Comparison of ENCODE assay signal across 8 cellular contexts in genomic region chr3:113212155-113212844, GRCh38. TPM values are rescaled to one million over a fixed set of nuclear protein-coding genes. Genes with fewer than 3 reads are reported as not detected.
DNase-seq lines count a peak whose midpoint lies in the region; ATAC-seq and TF ChIP-seq lines count a peak whose summit lies in the region.

No MANE protein-coding gene starts in this region.

- H3K27ac ChIP-seq in OCI-LY3 (ENCODE audit: low read length), result no peak overlapping the region

- no peaks in the 10 kb centered on the region for H3K9me3 ChIP-seq in OCI-LY3 (ENCODE audit: insufficient read depth, low read length)
- H3K9me3 ChIP-seq in mucosa of descending colon, result no peaks in the 10 kb centered on the region

- H3K4me3 Mint-ChIP-seq in activated CD4-positive, alpha-beta T cell treated with anti-CD3 and anti-CD28 coated beads for 36 hours, result peak overlapping the region; percentile 59

- no peaks in the 10 kb centered on the region for H3K9me3 Mint-ChIP-seq in activated CD4-positive, alpha-beta T cell treated with anti-CD3 and anti-CD28 coated beads for 36 hours (ENCODE audit: low read depth)

- H2AFZ ChIP-seq in OCI-LY3 (ENCODE audit: low read depth, low read length), result no peak overlapping the region

- H3K27ac Mint-ChIP-seq in activated CD4-positive, alpha-beta T cell treated with anti-CD3 and anti-CD28 coated beads for 36 hours, result peak overlapping the region; percentile 15

- H3K27me3 Mint-ChIP-seq in activated CD4-positive, alpha-beta T cell treated with anti-CD3 and anti-CD28 coated beads for 36 hours, result peaks cover 71% of the 10 kb centered on the region

- H4K20me1 ChIP-seq in OCI-LY3 (ENCODE audit: insufficient read depth, low read length), result no peaks in the 10 kb centered on the region

- H3K4me3 ChIP-seq in OCI-LY3 (ENCODE audit: low read length) (peak overlapping the region; percentile 70), mucosa of descending colon (peak overlapping the region; percentile 11)

- no peaks in the 10 kb centered on the region for H3K36me3 Mint-ChIP-seq in activated CD4-positive, alpha-beta T cell treated with anti-CD3 and anti-CD28 coated beads for 36 hours (ENCODE audit: low read depth)

- peaks cover 13% of the 10 kb centered on the region for H3K4me1 Mint-ChIP-seq in activated CD4-positive, alpha-beta T cell treated with anti-CD3 and anti-CD28 coated beads for 36 hours

- intact Hi-C loops in activated CD4-positive, alpha-beta T cell treated with anti-CD3 and anti-CD28 coated beads for 36 hours (cut with DNase I, micrococcal nuclease), result no loop called here
- intact Hi-C loops in mucosa of descending colon (cut with DNase I, micrococcal nuclease), result loop anchor here in 1 of 2 donors (10.0 kb wide), 2 partner anchors 63 to 67 kb away; no protein-coding TSS in a partner anchor

- H3K27me3 ChIP-seq in OCI-LY3 (ENCODE audit: low read depth, low read length), result no peaks in the 10 kb centered on the region

- peak; percentile 67 for ATAC-seq in activated CD4-positive, alpha-beta T cell treated with anti-CD3 and anti-CD28 coated beads for 36 hours
- peak; percentile 6 for ATAC-seq in mucosa of descending colon
- no peak for ATAC-seq in GM19463 (IDR thresholded peaks at IDR 0.05; ENCODE audit: unreplicated experiment)

- no peaks in the 10 kb centered on the region for H3K79me2 ChIP-seq in OCI-LY3 (ENCODE audit: low read length)

- H3K9ac ChIP-seq in OCI-LY3 (ENCODE audit: low read length), result no peak overlapping the region

- CTCF ChIA-PET in activated CD4-positive, alpha-beta T cell treated with anti-CD3 and anti-CD28 coated beads for 36 hours (lab: Charles Lee), result interaction anchor here (1.3 kb wide), 1 partner anchor 116 kb away, joined by 5 read pairs; no protein-coding TSS in a partner anchor

- TF ChIP-seq CTCF in OCI-LY3 (IDR thresholded peaks at IDR 0.05; ENCODE audit: low read depth, low read length) (no peak), mucosa of descending colon (IDR thresholded peaks at IDR 0.05) (no peak)

- H3K4me1 ChIP-seq in OCI-LY3 (ENCODE audit: low read length) (no peaks in the 10 kb centered on the region), mucosa of descending colon (ENCODE audit: low read depth) (peaks cover 4% of the 10 kb centered on the region)

- POLR2A ChIA-PET in activated CD4-positive, alpha-beta T cell treated with anti-CD3 and anti-CD28 coated beads for 36 hours (lab: Charles Lee), result no interaction called here

- H3K36me3 ChIP-seq in OCI-LY3 (replicated peaks; ENCODE audit: low read depth, low read length), result no peaks in the 10 kb centered on the region
- no peaks in the 10 kb centered on the region for H3K36me3 ChIP-seq in mucosa of descending colon (ENCODE audit: low read depth)

- DNase-seq in activated CD4-positive, alpha-beta T cell treated with anti-CD3 and anti-CD28 coated beads for 36 hours, result peak; percentile 41
- DNase-seq in activated CD4-positive, alpha-beta T cell treated with anti-CD3 and anti-CD28 coated beads for 4 hours, result no peak
- DNase-seq in ecto neural progenitor cell (ENCODE audit: low spot score) (peak; percentile 56), mucosa of descending colon (peak in 1 of 3 donors; percentile 18), SKM-1 treated with dmso at 0.1 percent for 144 hours (lab: John Stamatoyannopoulos, UW; ENCODE audit: unreplicated experiment) (no peak), hippocampal formation (lab: John Stamatoyannopoulos, UW) (no peak)

- H3K4me2 ChIP-seq in OCI-LY3 (ENCODE audit: low read length), result peak overlapping the region; percentile 61; the same call in 1 of the 2 replicates

RNA-seq across cellular contexts. Expression of gene BOC, which starts 0.9 kb away (rescaled TPM):
- total RNA-seq in activated CD4-positive, alpha-beta T cell treated with anti-CD3 and anti-CD28 coated beads for 36 hours, result under 1 TPM; 0.40 to 0.43 TPM
- total RNA-seq in mucosa of descending colon, result 10 to 100 TPM in 2 of 3 donors, 1 to 10 TPM in 1; 4.9 to 70.9 (median 12.1) TPM

Comparison
In these comparisons a context has a peak if more than half of its experiments do, and no peak if none do; other contexts are left out.
1. DNase-seq: peak in activated CD4-positive, alpha-beta T cell treated with anti-CD3 and anti-CD28 coated beads for 36 hours (single experiment) and ecto neural progenitor cell (single experiment); none in activated CD4-positive, alpha-beta T cell treated with anti-CD3 and anti-CD28 coated beads for 4 hours (0 of 2), SKM-1 treated with dmso at 0.1 percent for 144 hours (single experiment) and hippocampal formation (0 of 2).
2. RNA of gene BOC, which starts 0.9 kb away (total RNA-seq): 4.9 to 70.9 TPM in mucosa of descending colon; 0.40 to 0.43 TPM in activated CD4-positive, alpha-beta T cell treated with anti-CD3 and anti-CD28 coated beads for 36 hours; every median in the first group is over 4 times any median in the second.